24 cellular contexts compared by ENCODE assay signal in genomic region chr4:22688236-22688635, GRCh38. TPM values are rescaled to one million over a fixed set of nuclear protein-coding genes. Genes with fewer than 3 reads are reported as not detected.
DNase-seq lines count a peak whose midpoint lies in the region; ATAC-seq and TF ChIP-seq lines count a peak whose summit lies in the region.
"Had no signal": no experiment of that assay in that cellular context is flagged by ENCODE, and none has a peak within 500 bp of the region (broad histone marks: within the 10 kb centered on the region; RNA-seq: fewer than 3 reads in every experiment).

No MANE protein-coding gene starts in this region.

- POLR2A ChIA-PET in T-cell (lab: Charles Lee): interaction anchor here (0.6 to 1.2 kb wide), 3 partner anchors 81 to 1710 kb away, joined by 3 to 5 read pairs (median 5); no protein-coding TSS in a partner anchor

- H2BK5ac ChIP-seq in trophoblast cell (ENCODE audit: low read depth, low read length, poor library complexity): no peak overlapping the region

- peak; percentile 47 for DNase-seq in GM23248
- no peak for DNase-seq in RWPE2 (ENCODE audit: low spot score)
- DNase-seq in fibroblast of mammary gland (ENCODE audit: low read depth): peak; percentile 1
- peak; percentile 78 to 95 for DNase-seq in trophoblast cell
- DNase-seq in SIG-M5 (lab: John Stamatoyannopoulos, UW): no peak
- no peak for DNase-seq in T-cell
- no peak for DNase-seq in SW480 (ENCODE audit: low spot score)
- DNase-seq: activated CD4-positive, alpha-beta T cell treated with anti-CD3 and anti-CD28 coated beads for 48 hours; activated CD8-positive, alpha-beta memory T cell treated with anti-CD3 and anti-CD28 coated beads, Interleukin-2, amount 10 ng/mL, durations not matched to agents 7 days and 5 days; body of pancreas; COR-L47; cortex of kidney; HCEC 1CT; left cardiac atrium; mesendoderm; natural killer cell; NCI-H1417; NCI-H526; posterior cingulate gyrus had no signal

- H3K9me2 ChIP-seq in GM23248 (ENCODE audit: insufficient read depth): no peaks in the 10 kb centered on the region

- no peak overlapping the region for H2BK120ac ChIP-seq in trophoblast cell (ENCODE audit: insufficient read depth, low read length, poor library complexity)

- H3K9ac ChIP-seq in GM23248: no peak overlapping the region
- H3K9ac ChIP-seq in trophoblast cell (ENCODE audit: low read length): no peak overlapping the region

- H3K79me2 ChIP-seq in GM23248 (ENCODE audit: insufficient read depth) (no peaks in the 10 kb centered on the region), trophoblast cell (ENCODE audit: control insufficient read depth, insufficient read depth, low read length, poor library complexity) (no peaks in the 10 kb centered on the region)

- in situ Hi-C loops in GM23248 (cut with MboI): loop anchor here (10.0 kb wide), 1 partner anchor 903 kb away; no protein-coding TSS in a partner anchor

- H3K79me1 ChIP-seq in trophoblast cell (ENCODE audit: low read length): no peaks in the 10 kb centered on the region

- H3K18ac ChIP-seq in trophoblast cell (ENCODE audit: low read length): no peak overlapping the region

- H3K27ac ChIP-seq in GM23248 (no peak overlapping the region), RWPE2 (ENCODE audit: poor library complexity, severe bottlenecking) (no peak overlapping the region), trophoblast cell (ENCODE audit: low read depth, low read length) (no peak overlapping the region)
- H3K27ac ChIP-seq: body of pancreas, thoracic aorta had no signal

- H3K4me3 ChIP-seq in GM23248 (no peak overlapping the region), RWPE2 (ENCODE audit: severe bottlenecking) (no peak overlapping the region), fibroblast of mammary gland (ENCODE audit: control insufficient read depth, low read depth, low read length) (no peak overlapping the region), trophoblast cell (ENCODE audit: low read depth, low read length) (no peak overlapping the region)
- H3K4me3 ChIP-seq: body of pancreas, thoracic aorta had no signal

- H3K4me2 ChIP-seq in GM23248 (ENCODE audit: unreplicated experiment) (no peak overlapping the region), trophoblast cell (ENCODE audit: low read length) (no peak overlapping the region)

- H3K36me3 Mint-ChIP-seq in T-cell: no peaks in the 10 kb centered on the region
- H3K36me3 Mint-ChIP-seq: activated CD8-positive, alpha-beta memory T cell treated with anti-CD3 and anti-CD28 coated beads, Interleukin-2, amount 10 ng/mL, durations not matched to agents 7 days and 5 days; activated naive CD8-positive, alpha-beta T cell; natural killer cell; stimulated activated memory B cell treated with anti-CD40 and anti-IgM and Interleukin-4, amounts not matched to agents 10 μg/mL and 1 μg/mL and 100 μg/mL, for 72 hours had no signal

- H2AK5ac ChIP-seq in trophoblast cell (ENCODE audit: low read length): no peak overlapping the region

- no peak overlapping the region for H2BK12ac ChIP-seq in trophoblast cell (ENCODE audit: low read length)

- no peaks in the 10 kb centered on the region for H4K20me1 ChIP-seq in GM23248 (ENCODE audit: insufficient read depth)

- H3K27me3 ChIP-seq in GM23248 (replicated peaks; ENCODE audit: insufficient read depth) (peaks cover 23% of the 10 kb centered on the region), RWPE2 (ENCODE audit: insufficient read depth, poor library complexity, severe bottlenecking) (no peaks in the 10 kb centered on the region), trophoblast cell (ENCODE audit: insufficient read depth, low read length) (no peaks in the 10 kb centered on the region)
- H3K27me3 ChIP-seq: body of pancreas had no signal

- H3K23ac ChIP-seq in trophoblast cell (ENCODE audit: low read length): no peak overlapping the region

- no peak overlapping the region for H2AFZ ChIP-seq in GM23248
- no peak overlapping the region for H2AFZ ChIP-seq in trophoblast cell (ENCODE audit: insufficient read depth, low read length, poor library complexity)

- no peak for TF ChIP-seq CTCF in RWPE2 (IDR thresholded peaks at IDR 0.05; ENCODE audit: poor library complexity, severe bottlenecking)
- TF ChIP-seq CTCF in fibroblast of mammary gland (conservative IDR thresholded peaks at IDR 0.05; ENCODE audit: control insufficient read depth, insufficient read depth, low read depth, low read length): no peak

- H4K12ac ChIP-seq in trophoblast cell (ENCODE audit: low read depth, low read length): no peak overlapping the region

- H3K27me3 Mint-ChIP-seq in T-cell: no peaks in the 10 kb centered on the region
- H3K27me3 Mint-ChIP-seq: activated CD8-positive, alpha-beta memory T cell treated with anti-CD3 and anti-CD28 coated beads, Interleukin-2, amount 10 ng/mL, durations not matched to agents 7 days and 5 days; activated naive CD8-positive, alpha-beta T cell; stimulated activated memory B cell treated with anti-CD40 and anti-IgM and Interleukin-4, amounts not matched to agents 10 μg/mL and 1 μg/mL and 100 μg/mL, for 72 hours had no signal

- H4K91ac ChIP-seq in trophoblast cell (ENCODE audit: low read depth, low read length): no peak overlapping the region

- peaks cover 5% of the 10 kb centered on the region; the same call in 1 of the 2 replicates for H3K4me1 ChIP-seq in GM23248 (ENCODE audit: insufficient read depth)
- no peaks in the 10 kb centered on the region for H3K4me1 ChIP-seq in RWPE2 (ENCODE audit: insufficient read depth, poor library complexity, severe bottlenecking)
- peaks cover 0 to 2% of the 10 kb centered on the region in 2 experiments for H3K4me1 ChIP-seq in trophoblast cell (ENCODE audit: control insufficient read depth in 1 of 2, insufficient read depth in 2 of 2, low read length in 2 of 2)
- H3K4me1 ChIP-seq: body of pancreas had no signal

- H3K36me3 ChIP-seq in GM23248 (ENCODE audit: low read depth) (no peaks in the 10 kb centered on the region), RWPE2 (ENCODE audit: low read depth) (no peaks in the 10 kb centered on the region), trophoblast cell (ENCODE audit: control insufficient read depth in 1 of 2, insufficient read depth in 2 of 2, low read length in 2 of 2) (no peaks in the 10 kb centered on the region)
- H3K36me3 ChIP-seq: thoracic aorta had no signal

- ATAC-seq in RWPE2 (ENCODE audit: low read depth) (peak; percentile 33; the same call in 1 of the 3 replicates), HG03039 (IDR thresholded peaks at IDR 0.05; ENCODE audit: unreplicated experiment) (no peak), T-cell (replicated peaks in 1 of 4) (no peak)
- ATAC-seq: activated CD8-positive, alpha-beta memory T cell treated with anti-CD3 and anti-CD28 coated beads, Interleukin-2, amount 10 ng/mL, durations not matched to agents 7 days and 5 days; body of pancreas; natural killer cell; Right ventricle myocardium inferior; stimulated activated memory B cell treated with anti-CD40 and anti-IgM and Interleukin-4, amounts not matched to agents 10 μg/mL and 1 μg/mL and 100 μg/mL, for 72 hours had no signal

- 28 to 48% methylated on average over 3 of the region's 3 CpGs for WGBS in GM23248 (ENCODE audit: low coverage in 1 of 2, low lambda C conversion rate in 2 of 2, missing lambda C conversion rate in 2 of 2), 2 experiments
- no CpG with 5 or more reads among the region's 3 CpGs for WGBS in trophoblast cell (ENCODE audit: extremely low coverage, insufficient coverage, insufficient read length)

- no peak overlapping the region for H3K27ac Mint-ChIP-seq in T-cell
- H3K27ac Mint-ChIP-seq: activated CD8-positive, alpha-beta memory T cell treated with anti-CD3 and anti-CD28 coated beads, Interleukin-2, amount 10 ng/mL, durations not matched to agents 7 days and 5 days; activated naive CD8-positive, alpha-beta T cell; natural killer cell; stimulated activated memory B cell treated with anti-CD40 and anti-IgM and Interleukin-4, amounts not matched to agents 10 μg/mL and 1 μg/mL and 100 μg/mL, for 72 hours had no signal

- peaks cover 6 to 19% (median 9%) of the 10 kb centered on the region in 3 donors for H3K4me1 Mint-ChIP-seq in T-cell
- H3K4me1 Mint-ChIP-seq: activated CD8-positive, alpha-beta memory T cell treated with anti-CD3 and anti-CD28 coated beads, Interleukin-2, amount 10 ng/mL, durations not matched to agents 7 days and 5 days; natural killer cell; stimulated activated memory B cell treated with anti-CD40 and anti-IgM and Interleukin-4, amounts not matched to agents 10 μg/mL and 1 μg/mL and 100 μg/mL, for 72 hours had no signal

- CTCF ChIA-PET in T-cell (lab: Charles Lee): interaction anchor here (0.6 to 0.7 kb wide), 4 partner anchors 182 to 1658 kb away, joined by 3 read pairs; no protein-coding TSS in a partner anchor

- H3K4ac ChIP-seq in trophoblast cell (ENCODE audit: low read depth, low read length): no peak overlapping the region

- no peaks in the 10 kb centered on the region for H3K9me3 Mint-ChIP-seq in T-cell
- H3K9me3 Mint-ChIP-seq: natural killer cell; stimulated activated memory B cell treated with anti-CD40 and anti-IgM and Interleukin-4, amounts not matched to agents 10 μg/mL and 1 μg/mL and 100 μg/mL, for 72 hours had no signal

- H3K9me3 ChIP-seq in GM23248 (ENCODE audit: low read depth) (no peaks in the 10 kb centered on the region), RWPE2 (ENCODE audit: severe bottlenecking) (no peaks in the 10 kb centered on the region), trophoblast cell (ENCODE audit: insufficient read depth, low read depth, low read length) (no peaks in the 10 kb centered on the region)
- H3K9me3 ChIP-seq: body of pancreas, thoracic aorta had no signal

- H4K8ac ChIP-seq in trophoblast cell (ENCODE audit: low read depth, low read length): no peak overlapping the region

- H3F3A ChIP-seq in GM23248 (ENCODE audit: insufficient read depth): peaks cover 11% of the 10 kb centered on the region; the same call in 1 of the 2 replicates

- no peak overlapping the region for H3K4me3 Mint-ChIP-seq in T-cell
- H3K4me3 Mint-ChIP-seq: activated CD8-positive, alpha-beta memory T cell treated with anti-CD3 and anti-CD28 coated beads, Interleukin-2, amount 10 ng/mL, durations not matched to agents 7 days and 5 days; activated naive CD8-positive, alpha-beta T cell; natural killer cell; stimulated activated memory B cell treated with anti-CD40 and anti-IgM and Interleukin-4, amounts not matched to agents 10 μg/mL and 1 μg/mL and 100 μg/mL, for 72 hours had no signal

- H3K14ac ChIP-seq in trophoblast cell (ENCODE audit: low read length): no peak overlapping the region

RNA-seq across cellular contexts. Expression of gene GBA3, which starts 4.5 kb away (rescaled TPM):
- not detected in 2 replicates for total RNA-seq in GM23248 (2014; rRNA removed; shearing (Covaris generic))
- not detected in 2 replicates for polyA plus RNA-seq in GM23248 (2016; fragmentation: Nextera tagmentation; extraction: Ambion mirVana)
- polyA plus RNA-seq in trophoblast cell (2013): not detected in 2 replicates
- total RNA-seq in T-cell: under 1 TPM in 1 of 5 donors, not detected in 4; 0.12 TPM
- total RNA-seq: activated CD8-positive, alpha-beta memory T cell treated with anti-CD3 and anti-CD28 coated beads, Interleukin-2, amount 10 ng/mL, durations not matched to agents 7 days and 5 days; left cardiac atrium; natural killer cell; Right ventricle myocardium inferior; thoracic aorta had no signal

Comparison
In these comparisons a context has a peak if more than half of its experiments do, and no peak if none do; other contexts are left out.
1. DNase-seq: peak in GM23248 (single experiment), fibroblast of mammary gland (single experiment) and trophoblast cell (2 of 2); none in RWPE2 (single experiment), SIG-M5 (single experiment), T-cell (0 of 34) and SW480 (single experiment).